1 cellular context compared by ENCODE assay signal in genomic region chr12:95277139-95277538, GRCh38.
TF ChIP-seq lines count a peak whose summit lies in the region.

No MANE protein-coding gene starts in this region.

TF ChIP-seq in WTC11, 78 proteins besides CTCF, POLR2A, EP300 and RAD21 (continued from another document):
- TF ChIP-seq ZNF532 (CRISPR knock-in tag; IDR thresholded peaks at IDR 0.05; ENCODE audit: borderline replicate concordance) = no peak
- no peak for TF ChIP-seq NFYB (CRISPR knock-in tag; conservative IDR thresholded peaks at IDR 0.05; ENCODE audit: low read depth)
- no peak for TF ChIP-seq MAX (CRISPR knock-in tag; IDR thresholded peaks at IDR 0.05)
- TF ChIP-seq NFATC4 (CRISPR knock-in tag; IDR thresholded peaks at IDR 0.05) = no peak
- TF ChIP-seq STAT6 (CRISPR knock-in tag; conservative IDR thresholded peaks at IDR 0.05; ENCODE audit: low read depth) = no peak
- no peak for TF ChIP-seq IRF1 (CRISPR knock-in tag; IDR thresholded peaks at IDR 0.05)
